ENCODE assay signal across 15 cellular contexts in the genomic region with DNA sequence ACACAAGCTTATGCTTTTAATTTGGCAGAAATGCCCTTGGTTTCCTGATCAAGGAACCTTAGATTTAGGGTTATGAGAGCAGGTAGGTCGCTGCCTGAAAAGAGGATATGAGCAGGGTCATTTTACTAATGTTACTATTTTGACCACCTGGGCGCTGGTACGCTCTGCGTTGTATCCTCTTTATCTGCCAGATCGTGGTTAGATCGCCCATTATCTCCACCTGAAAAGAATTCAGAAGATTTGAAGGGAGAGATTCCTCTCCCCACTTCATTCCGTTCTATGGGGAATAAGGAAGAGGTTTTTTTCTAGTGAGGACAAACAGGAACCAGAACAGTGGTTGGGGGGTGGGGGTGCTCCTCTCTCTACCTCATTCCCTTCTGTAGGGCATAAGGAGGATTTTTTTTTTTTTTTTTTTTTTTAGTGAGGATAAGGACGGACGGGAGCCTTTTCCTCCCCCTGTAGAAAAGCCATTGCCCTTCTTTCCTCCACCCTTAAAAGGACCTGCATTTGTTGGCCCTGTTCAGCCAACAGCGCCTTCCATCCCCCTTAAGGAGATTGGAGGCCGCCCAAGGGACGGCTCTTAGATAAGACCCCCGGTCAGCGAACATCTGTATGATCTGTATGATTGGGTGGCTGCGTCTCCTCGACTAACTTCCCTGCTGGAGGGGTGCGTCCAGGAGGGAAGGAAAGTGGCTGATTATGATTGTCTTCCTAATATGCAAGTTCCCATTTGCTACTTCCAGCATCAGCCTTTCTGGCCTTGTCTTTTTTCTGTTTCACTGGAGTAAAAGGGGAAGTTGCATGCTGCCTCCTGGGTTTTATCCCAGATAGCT. TPM values are rescaled to one million over a fixed set of nuclear protein-coding genes. Genes with fewer than 3 reads are reported as not detected.
DNase-seq lines count a peak whose midpoint lies in the region; ATAC-seq and TF ChIP-seq lines count a peak whose summit lies in the region.
"Not testable (repeated sequence)": the region's sequence is repeated elsewhere in the genome, so short reads cannot be mapped to it uniquely, and the experiment has no call there.
"Had no signal": no experiment of that assay in that cellular context is flagged by ENCODE, and none has a peak within 500 bp of the region (broad histone marks: within the 10 kb centered on the region; RNA-seq: fewer than 3 reads in every experiment).

No MANE protein-coding gene starts in this region.

- H3K9me3 ChIP-seq in upper lobe of right lung: not testable (repeated sequence)

- not testable (repeated sequence) for DNase-seq in Right ventricle myocardium superior, upper lobe of right lung

- TF ChIP-seq CTCF in upper lobe of right lung (IDR thresholded peaks at IDR 0.05): not testable (repeated sequence)

- not testable (repeated sequence) for H3K4me3 ChIP-seq in upper lobe of right lung

- H3K27ac ChIP-seq in upper lobe of right lung: not testable (repeated sequence)

- ATAC-seq in GM18868 (IDR thresholded peaks at IDR 0.05; ENCODE audit: unreplicated experiment): peak; percentile 34
- ATAC-seq in GM19438 (IDR thresholded peaks at IDR 0.05; ENCODE audit: low read depth, unreplicated experiment): peak; percentile 48
- peak; percentile 23 for ATAC-seq in GM21619 (IDR thresholded peaks at IDR 0.05; ENCODE audit: unreplicated experiment)
- ATAC-seq in HG02642 (IDR thresholded peaks at IDR 0.05; ENCODE audit: poor library complexity, unreplicated experiment): peak; percentile 55
- ATAC-seq in HG03064 (IDR thresholded peaks at IDR 0.05; ENCODE audit: low read depth, unreplicated experiment): peak; percentile 43
- ATAC-seq in HG03442 (IDR thresholded peaks at IDR 0.05; ENCODE audit: unreplicated experiment): peak; percentile 37
- peak; percentile 61 for ATAC-seq in Right ventricle myocardium superior (ENCODE audit: poor library complexity)
- peak; percentile 46 for ATAC-seq in upper lobe of right lung

- intact Hi-C loops in Right ventricle myocardium superior (cut with DNase I); upper lobe of right lung (cut with DNase I): not testable (repeated sequence)

- H3K4me1 ChIP-seq in upper lobe of right lung: not testable (repeated sequence)

- not testable (repeated sequence) for H3K27me3 ChIP-seq in upper lobe of right lung

- H3K36me3 ChIP-seq in upper lobe of right lung: not testable (repeated sequence)

RNA-seq across cellular contexts. Expression of gene CXorf49, which starts 20.4 kb away (rescaled TPM):
- total RNA-seq in Right ventricle myocardium superior (not detected), upper lobe of right lung (not detected)
- total RNA-seq: activated naive CD8-positive, alpha-beta T cell treated with anti-CD3 and anti-CD28 coated beads for 36 hours; breast epithelium; chondrocyte; dorsolateral prefrontal cortex; esophagus muscularis mucosa; lower leg skin; M059J had no signal
